Comparison of ENCODE assay signal across 23 cellular contexts in the genomic region with DNA sequence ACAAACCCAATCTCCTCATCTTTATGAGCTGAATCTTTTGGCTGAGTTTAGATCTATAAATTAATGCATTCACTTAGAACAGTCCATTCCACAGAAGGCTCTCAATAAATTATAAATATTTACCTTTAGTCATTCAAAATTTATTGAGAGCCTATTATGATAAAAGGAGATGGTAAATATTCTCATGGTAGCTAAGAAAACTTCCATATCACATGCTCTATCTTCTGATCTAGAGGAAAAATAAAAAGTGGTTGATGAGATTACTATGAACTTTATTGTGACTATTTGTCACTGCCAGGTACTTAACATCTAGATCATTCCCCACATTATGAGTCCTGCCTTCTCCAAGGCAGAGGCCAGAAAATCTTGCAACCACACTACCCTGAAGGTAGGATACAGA.
"Had no signal": no experiment of that assay in that cellular context is flagged by ENCODE, and none has a peak within 500 bp of the region (broad histone marks: within the 10 kb centered on the region; RNA-seq: fewer than 3 reads in every experiment).

No MANE protein-coding gene starts in this region.

- H3K4me3 Mint-ChIP-seq: dendritic cell treated with granulocyte-macrophage colony-stimulating factor and Interleukin-4, amounts not matched to agents 40 ng/mL and 50 ng/mL, for 4 days; endodermal cell; naive thymus-derived CD4-positive, alpha-beta T cell; nephron; neural progenitor cell; stimulated activated naive B cell treated with anti-CD40 and anti-IgM and Interleukin-4, amounts not matched to agents 10 μg/mL and 1 μg/mL and 100 μg/mL, for 72 hours; stimulated activated naive CD8-positive, alpha-beta T cell treated with anti-CD3 and anti-CD28 coated beads, Interleukin-15, Interleukin-2, amounts not matched to agents 100 ng/mL and 50 ng/mL, for 24 hours had no signal

- H3K9me3 Mint-ChIP-seq: dendritic cell treated with granulocyte-macrophage colony-stimulating factor and Interleukin-4, amounts not matched to agents 40 ng/mL and 50 ng/mL, for 4 days; nephron; neural progenitor cell; stimulated activated naive CD8-positive, alpha-beta T cell treated with anti-CD3 and anti-CD28 coated beads, Interleukin-15, Interleukin-2, amounts not matched to agents 100 ng/mL and 50 ng/mL, for 24 hours had no signal

- H3K36me3 Mint-ChIP-seq: naive thymus-derived CD4-positive, alpha-beta T cell; neural progenitor cell had no signal

- ATAC-seq: esophagus mucosa; gastroesophageal sphincter; heart left ventricle; left lobe of liver; naive thymus-derived CD4-positive, alpha-beta T cell; right lobe of liver; stimulated activated naive B cell treated with anti-CD40 and anti-IgM and Interleukin-4, amounts not matched to agents 10 μg/mL and 1 μg/mL and 100 μg/mL, for 72 hours had no signal

- H3K27ac Mint-ChIP-seq: dendritic cell treated with granulocyte-macrophage colony-stimulating factor and Interleukin-4, amounts not matched to agents 40 ng/mL and 50 ng/mL, for 4 days; endodermal cell; naive thymus-derived CD4-positive, alpha-beta T cell; nephron; neural progenitor cell; progenitor cell of endocrine pancreas; stimulated activated naive B cell treated with anti-CD40 and anti-IgM and Interleukin-4, amounts not matched to agents 10 μg/mL and 1 μg/mL and 100 μg/mL, for 72 hours; stimulated activated naive CD8-positive, alpha-beta T cell treated with anti-CD3 and anti-CD28 coated beads, Interleukin-15, Interleukin-2, amounts not matched to agents 100 ng/mL and 50 ng/mL, for 24 hours had no signal

- H3K4me1 Mint-ChIP-seq: naive thymus-derived CD4-positive, alpha-beta T cell; nephron; neural progenitor cell had no signal

- H3K27me3 Mint-ChIP-seq: dendritic cell treated with granulocyte-macrophage colony-stimulating factor and Interleukin-4, amounts not matched to agents 40 ng/mL and 50 ng/mL, for 4 days; naive thymus-derived CD4-positive, alpha-beta T cell; progenitor cell of endocrine pancreas; stimulated activated naive B cell treated with anti-CD40 and anti-IgM and Interleukin-4, amounts not matched to agents 10 μg/mL and 1 μg/mL and 100 μg/mL, for 72 hours; stimulated activated naive CD8-positive, alpha-beta T cell treated with anti-CD3 and anti-CD28 coated beads, Interleukin-15, Interleukin-2, amounts not matched to agents 100 ng/mL and 50 ng/mL, for 24 hours had no signal

- DNase-seq: effector CD8-positive, alpha-beta T cell; endodermal cell; foreskin fibroblast; heart left ventricle; kidney; mesenchymal stem cell; midbrain; naive thymus-derived CD4-positive, alpha-beta T cell; right lobe of liver; small intestine; stimulated activated CD4-positive, alpha-beta T cell treated with anti-CD3 and anti-CD28 coated beads, Interleukin-15, amount 100 ng/mL, for 24 hours; stimulated activated CD4-positive, alpha-beta T cell treated with anti-CD3 and anti-CD28 coated beads, Interleukin-2, amount 100 ng/mL, for 48 hours; stimulated activated naive B cell treated with anti-CD40 and anti-IgM and Interleukin-4, amounts not matched to agents 10 μg/mL and 1 μg/mL and 100 μg/mL, for 72 hours; upper lobe of left lung; uterus had no signal
